10 cellular contexts compared by ENCODE assay signal in genomic region chr17:39652635-39653315, GRCh38. TPM values are rescaled to one million over a fixed set of nuclear protein-coding genes. Genes with fewer than 3 reads are reported as not detected.
DNase-seq lines count a peak whose midpoint lies in the region; ATAC-seq and TF ChIP-seq lines count a peak whose summit lies in the region.
"Had no signal": no experiment of that assay in that cellular context is flagged by ENCODE, and none has a peak within 500 bp of the region (broad histone marks: within the 10 kb centered on the region; RNA-seq: fewer than 3 reads in every experiment).

No MANE protein-coding gene starts in this region.

- WGBS in esophagus muscularis mucosa = 73% methylated on average over 6 of the region's 6 CpGs

- H3K36me3 ChIP-seq in SJCRH30 = no peaks in the 10 kb centered on the region
- peaks cover 3 to 50% (median 21%) of the 10 kb centered on the region in 4 donors for H3K36me3 ChIP-seq in esophagus muscularis mucosa
- no peaks in the 10 kb centered on the region for H3K36me3 ChIP-seq in brain microvascular endothelial cell (replicated peaks)
- peaks cover 20% of the 10 kb centered on the region for H3K36me3 ChIP-seq in MG63
- H3K36me3 ChIP-seq: pancreas had no signal

- H3K9me3 ChIP-seq in SJCRH30 (replicated peaks) (no peaks in the 10 kb centered on the region), esophagus muscularis mucosa (no peaks in the 10 kb centered on the region), MG63 (no peaks in the 10 kb centered on the region)
- H3K9me3 ChIP-seq: pancreas, tibial artery had no signal

- peak; percentile 64 to 74 for DNase-seq in SJCRH30
- no peak for DNase-seq in esophagus muscularis mucosa (ENCODE audit: extremely low spot score)
- no peak for DNase-seq in sciatic nerve (ENCODE audit: low spot score)
- no peak for DNase-seq in brain microvascular endothelial cell
- no peak for DNase-seq in MG63
- DNase-seq: effector memory CD4-positive, alpha-beta T cell; MV-4-11; pancreas; tibial artery had no signal

- H3K4me3 ChIP-seq in SJCRH30 = no peak overlapping the region
- H3K4me3 ChIP-seq in esophagus muscularis mucosa = peak overlapping the region in 2 of 4 donors; percentile 16 to 27
- H3K4me3 ChIP-seq in brain microvascular endothelial cell (ENCODE audit: low read depth, low read length) = no peak overlapping the region
- no peak overlapping the region for H3K4me3 ChIP-seq in MG63
- H3K4me3 ChIP-seq: pancreas, tibial artery had no signal

- peak overlapping the region; percentile 15; the same call in 1 of the 2 replicates for H3K27ac ChIP-seq in SJCRH30
- peak overlapping the region; percentile 34 to 61 (median 36) for H3K27ac ChIP-seq in esophagus muscularis mucosa (replicated peaks in 1 of 4)
- H3K27ac ChIP-seq in brain microvascular endothelial cell = no peak overlapping the region
- H3K27ac ChIP-seq: pancreas, tibial artery had no signal

- in situ Hi-C loops in brain microvascular endothelial cell (cut with HindIII; ENCODE audit: low pct_ligation_motif_present, low sequenced_read_pairs) = no loop called here

- TF ChIP-seq POLR2A in esophagus muscularis mucosa (IDR thresholded peaks at IDR 0.05; ENCODE audit: low read depth) = no peak

- peaks cover 13% of the 10 kb centered on the region for H3K4me1 ChIP-seq in SJCRH30
- H3K4me1 ChIP-seq in esophagus muscularis mucosa = peaks cover 15 to 29% (median 27%) of the 10 kb centered on the region in 4 donors
- H3K4me1 ChIP-seq: pancreas had no signal

- no peak for TF ChIP-seq CTCF in esophagus muscularis mucosa (IDR thresholded peaks at IDR 0.05)
- TF ChIP-seq CTCF in brain microvascular endothelial cell (IDR thresholded peaks at IDR 0.05; ENCODE audit: low read depth, low read length, missing control alignments) = no peak

- intact Hi-C loops in esophagus muscularis mucosa (cut with DNase I) = no loop called here
- intact Hi-C loops in sciatic nerve (cut with DNase I) = no loop called here

- ATAC-seq in sciatic nerve = peak; percentile 71
- ATAC-seq in GM18517 (IDR thresholded peaks at IDR 0.05; ENCODE audit: unreplicated experiment) = no peak

- no peak for TF ChIP-seq EP300 in esophagus muscularis mucosa (IDR thresholded peaks at IDR 0.05)

- no peaks in the 10 kb centered on the region for H3K27me3 ChIP-seq in SJCRH30
- H3K27me3 ChIP-seq in esophagus muscularis mucosa = no peaks in the 10 kb centered on the region
- no peaks in the 10 kb centered on the region for H3K27me3 ChIP-seq in brain microvascular endothelial cell (replicated peaks)
- H3K27me3 ChIP-seq in MG63 = no peaks in the 10 kb centered on the region
- H3K27me3 ChIP-seq: pancreas, tibial artery had no signal

RNA-seq across cellular contexts. Expression of gene TCAP, which starts 12.4 kb away (rescaled TPM):
- total RNA-seq in SJCRH30 (2014; rRNA removed; shearing (Covaris generic)) = 0.53 and 0.73 TPM in 2 replicates
- total RNA-seq in esophagus muscularis mucosa (1 to 10 TPM in 3 of 4 donors, under 1 TPM in 1; 0.99 to 2.1 (median 1.3) TPM), sciatic nerve (2.0 TPM)
- 0.07 TPM in 1 of 2 replicates, not detected in the other for total RNA-seq in MG63 (2014; rRNA removed; shearing (Covaris generic); ENCODE audit: low replicate concordance)

RNA-seq across cellular contexts. Expression of gene PNMT, which starts 15.5 kb away (rescaled TPM):
- 0.71 TPM in 1 of 2 replicates, not detected in the other for total RNA-seq in SJCRH30 (2014; rRNA removed; shearing (Covaris generic))
- total RNA-seq in esophagus muscularis mucosa (10 to 100 TPM in 3 of 4 donors, 1 to 10 TPM in 1; 9.4 to 14.3 (median 10.6) TPM), sciatic nerve (1.3 TPM)
- not detected in 2 replicates for total RNA-seq in MG63 (2014; rRNA removed; shearing (Covaris generic); ENCODE audit: low replicate concordance)

RNA-seq across cellular contexts. Expression of gene STARD3, which starts 15.8 kb away (rescaled TPM):
- 21.8 and 22.7 TPM in 2 replicates for total RNA-seq in SJCRH30 (2014; rRNA removed; shearing (Covaris generic))
- 10 to 100 TPM; 27.5 to 47.3 (median 38.6) TPM for total RNA-seq in esophagus muscularis mucosa
- 81.8 TPM for total RNA-seq in sciatic nerve
- total RNA-seq in MG63 (2014; rRNA removed; shearing (Covaris generic); ENCODE audit: low replicate concordance) = 55.2 and 61.8 TPM in 2 replicates

RNA-seq across cellular contexts. Expression of gene PPP1R1B, which starts 26.0 kb away (rescaled TPM):
- total RNA-seq in SJCRH30 (2014; rRNA removed; shearing (Covaris generic)) = not detected in 2 replicates
- total RNA-seq in esophagus muscularis mucosa (10 to 100 TPM in 2 of 4 donors, 1 to 10 TPM in 2; 4.9 to 14.8 (median 9.8) TPM), sciatic nerve (3.3 TPM)
- total RNA-seq in MG63 (2014; rRNA removed; shearing (Covaris generic); ENCODE audit: low replicate concordance) = not detected in 2 replicates

RNA-seq across cellular contexts. Expression of gene PGAP3, which starts 35.1 kb away (rescaled TPM):
- 1.9 and 3.1 TPM in 2 replicates for total RNA-seq in SJCRH30 (2014; rRNA removed; shearing (Covaris generic))
- total RNA-seq in esophagus muscularis mucosa = 1 to 10 TPM; 6.2 to 9.4 (median 8.5) TPM
- 16.0 TPM for total RNA-seq in sciatic nerve
- total RNA-seq in MG63 (2014; rRNA removed; shearing (Covaris generic); ENCODE audit: low replicate concordance) = 9.5 and 29.2 TPM in 2 replicates

Comparison
In these comparisons a context has a peak if more than half of its experiments do, and no peak if none do; other contexts are left out.
1. DNase-seq: peak in SJCRH30 (2 of 2); none in esophagus muscularis mucosa (single experiment), sciatic nerve (single experiment), brain microvascular endothelial cell (single experiment) and MG63 (single experiment).